9 cellular contexts compared by ENCODE assay signal in the genomic region with DNA sequence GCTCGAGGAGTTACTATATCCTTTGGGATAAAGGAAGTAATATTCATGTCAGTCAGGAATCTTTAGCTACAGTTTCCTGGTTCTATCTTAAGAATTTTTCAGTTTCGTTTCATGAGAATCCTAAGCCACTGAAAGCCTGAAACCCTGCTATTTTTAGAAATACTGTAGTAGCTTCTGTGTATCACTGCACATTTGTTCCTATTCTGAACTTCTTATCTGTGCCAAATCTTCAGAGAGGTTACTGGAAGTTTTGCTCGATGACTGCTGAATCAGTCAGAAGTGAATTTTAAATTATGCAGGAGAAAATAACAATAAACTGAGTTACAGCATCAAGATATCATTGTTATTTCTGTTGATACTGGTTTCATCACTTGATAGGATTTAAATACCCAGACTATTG.
DNase-seq lines count a peak whose midpoint lies in the region; ATAC-seq and TF ChIP-seq lines count a peak whose summit lies in the region.
"Had no signal": no experiment of that assay in that cellular context is flagged by ENCODE, and none has a peak within 500 bp of the region (broad histone marks: within the 10 kb centered on the region; RNA-seq: fewer than 3 reads in every experiment).

No MANE protein-coding gene starts in this region.

- H3K27me3 Mint-ChIP-seq in activated CD8-positive, alpha-beta T cell treated with anti-CD3 and anti-CD28 coated beads for 36 hours: peaks cover 6% of the 10 kb centered on the region

- ATAC-seq in GM19372 (IDR thresholded peaks at IDR 0.05; ENCODE audit: low read depth, unreplicated experiment): peak; percentile 62
- ATAC-seq in HG03196 (IDR thresholded peaks at IDR 0.05; ENCODE audit: unreplicated experiment): peak; percentile 69
- ATAC-seq in activated CD8-positive, alpha-beta T cell treated with anti-CD3 and anti-CD28 coated beads for 36 hours: no peak

- peaks cover 7% of the 10 kb centered on the region for H3K4me1 Mint-ChIP-seq in activated CD8-positive, alpha-beta T cell treated with anti-CD3 and anti-CD28 coated beads for 36 hours (ENCODE audit: low read depth)

- H3K27ac Mint-ChIP-seq in activated CD8-positive, alpha-beta T cell treated with anti-CD3 and anti-CD28 coated beads for 36 hours: no peak overlapping the region

- CTCF ChIA-PET in activated CD8-positive, alpha-beta T cell treated with anti-CD3 and anti-CD28 coated beads for 36 hours (lab: Charles Lee): no interaction called here

- TF ChIP-seq CTCF in cardiac fibroblast (IDR thresholded peaks at IDR 0.05; ENCODE audit: low read depth, low read length): no peak
- TF ChIP-seq CTCF in activated CD8-positive, alpha-beta T cell treated with anti-CD3 and anti-CD28 coated beads for 36 hours (IDR thresholded peaks at IDR 0.05): no peak

- H3K9me3 Mint-ChIP-seq in activated CD8-positive, alpha-beta T cell treated with anti-CD3 and anti-CD28 coated beads for 36 hours: no peaks in the 10 kb centered on the region

- no peak overlapping the region for H3K4me3 Mint-ChIP-seq in activated CD8-positive, alpha-beta T cell treated with anti-CD3 and anti-CD28 coated beads for 36 hours

- DNase-seq in cardiac fibroblast (ENCODE audit: low read depth in 2 of 2): peak; percentile 10 to 42
- DNase-seq in skeletal muscle cell (ENCODE audit: low read depth): peak; percentile 34
- DNase-seq in T-helper 2 cell: no peak
- DNase-seq in activated CD4-positive, alpha-beta T cell treated with anti-CD3 and anti-CD28 coated beads for 48 hours: no peak
- no peak for DNase-seq in SW480 (ENCODE audit: low spot score)
- no peak for DNase-seq in activated CD8-positive, alpha-beta T cell treated with anti-CD3 and anti-CD28 coated beads for 36 hours
- DNase-seq: islet precursor cell had no signal

- intact Hi-C loops in activated CD8-positive, alpha-beta T cell treated with anti-CD3 and anti-CD28 coated beads for 36 hours (cut with micrococcal nuclease): no loop called here

- POLR2A ChIA-PET in activated CD8-positive, alpha-beta T cell treated with anti-CD3 and anti-CD28 coated beads for 36 hours (lab: Charles Lee): no interaction called here

- H3K36me3 Mint-ChIP-seq in activated CD8-positive, alpha-beta T cell treated with anti-CD3 and anti-CD28 coated beads for 36 hours (ENCODE audit: low read depth): no peaks in the 10 kb centered on the region

- H3K4me3 ChIP-seq in cardiac fibroblast (replicated peaks in 1 of 2; ENCODE audit: low read depth in 2 of 2, low read length in 2 of 2) (no peak overlapping the region), skeletal muscle cell (ENCODE audit: low read depth, low read length) (peak overlapping the region; percentile 4)

Comparison
In these comparisons a context has a peak if more than half of its experiments do, and no peak if none do; other contexts are left out.
1. DNase-seq: peak in cardiac fibroblast (2 of 2) and skeletal muscle cell (single experiment); none in T-helper 2 cell (0 of 5), activated CD4-positive, alpha-beta T cell treated with anti-CD3 and anti-CD28 coated beads for 48 hours (single experiment), SW480 (single experiment) and activated CD8-positive, alpha-beta T cell treated with anti-CD3 and anti-CD28 coated beads for 36 hours (single experiment).